8 cellular contexts compared by ENCODE assay signal in genomic region chr15:67967871-67968423, GRCh38.
DNase-seq lines count a peak whose midpoint lies in the region; ATAC-seq and TF ChIP-seq lines count a peak whose summit lies in the region.

No MANE protein-coding gene starts in this region.

- H3K9me3 ChIP-seq in neuronal stem cell (replicated peaks in 1 of 2; ENCODE audit: control insufficient read depth in 2 of 2, insufficient read depth in 1 of 2, low read depth in 1 of 2, low read length in 2 of 2), result no peaks in the 10 kb centered on the region

- peak overlapping the region; percentile 92 for H3K18ac ChIP-seq in neuronal stem cell (ENCODE audit: low read length)

- no peaks in the 10 kb centered on the region for H3K36me3 ChIP-seq in neuronal stem cell (replicated peaks in 1 of 2; ENCODE audit: control insufficient read depth in 2 of 2, insufficient read depth in 2 of 2, low read length in 2 of 2)

- no CpG with 5 or more reads among the region's 30 CpGs for WGBS in neuronal stem cell (ENCODE audit: extremely low coverage in 2 of 2, insufficient read length in 2 of 2, insufficient replicate concordance in 1 of 2), 2 donors

- peak overlapping the region; percentile 94 for H2AFZ ChIP-seq in neuronal stem cell (ENCODE audit: low read length)

- H3K14ac ChIP-seq in neuronal stem cell (ENCODE audit: low read length), result no peak overlapping the region

- peak; percentile 37 for DNase-seq in activated naive CD4-positive, alpha-beta T cell treated with anti-CD3 and anti-CD28 coated beads, Interleukin-2, amount 10 ng/mL, durations not matched to agents 7 days and 5 days
- no peak for DNase-seq in activated naive CD4-positive, alpha-beta T cell treated with anti-CD3 and anti-CD28 coated beads for 36 hours
- DNase-seq in NCI-H1105 (lab: John Stamatoyannopoulos, UW) (peak; percentile 87), WTC11 (ENCODE audit: low spot score) (peak; percentile 83), glomerular visceral epithelial cell (ENCODE audit: extremely low spot score) (peak; percentile 64), neuronal stem cell (ENCODE audit: low spot score) (peak; percentile 72), pons (ENCODE audit: low spot score) (no peak)

- no peak overlapping the region for H3K23ac ChIP-seq in neuronal stem cell (ENCODE audit: low read depth, low read length, poor library complexity)

- no peaks in the 10 kb centered on the region for H3K9me3 Mint-ChIP-seq in activated naive CD4-positive, alpha-beta T cell treated with anti-CD3 and anti-CD28 coated beads, Interleukin-2, amount 10 ng/mL, durations not matched to agents 7 days and 5 days
- no peaks in the 10 kb centered on the region for H3K9me3 Mint-ChIP-seq in activated naive CD4-positive, alpha-beta T cell treated with anti-CD3 and anti-CD28 coated beads for 36 hours
- H3K9me3 Mint-ChIP-seq in WTC11, result no peaks in the 10 kb centered on the region

- peaks cover 13% of the 10 kb centered on the region in 2 donors for H3K4me1 ChIP-seq in neuronal stem cell (ENCODE audit: control insufficient read depth in 2 of 2, insufficient read depth in 1 of 2, low read depth in 1 of 2, low read length in 2 of 2)

- peak overlapping the region; percentile 24 for H3K4ac ChIP-seq in neuronal stem cell (ENCODE audit: low read length)

- no peak overlapping the region for H4K91ac ChIP-seq in neuronal stem cell (ENCODE audit: low read depth, low read length, poor library complexity)

- no peak overlapping the region for H2AK5ac ChIP-seq in neuronal stem cell (ENCODE audit: low read depth, low read length)

- POLR2A ChIA-PET in WTC11 (lab: Charles Lee), result interaction anchor here (1.0 to 1.4 kb wide), 2 partner anchors 22 to 86 kb away, joined by 3 to 5 read pairs; partner anchors contain the start of gene PIAS1

- no peaks in the 10 kb centered on the region for H3K27me3 ChIP-seq in neuronal stem cell (ENCODE audit: control insufficient read depth in 3 of 3, insufficient read depth in 3 of 3, low read depth in 1 of 3, low read length in 3 of 3)

- H2BK120ac ChIP-seq in neuronal stem cell (ENCODE audit: low read depth, low read length), result peak overlapping the region; percentile 72

- H3K4me3 Mint-ChIP-seq in activated naive CD4-positive, alpha-beta T cell treated with anti-CD3 and anti-CD28 coated beads, Interleukin-2, amount 10 ng/mL, durations not matched to agents 7 days and 5 days, result no peak overlapping the region
- H3K4me3 Mint-ChIP-seq in activated naive CD4-positive, alpha-beta T cell treated with anti-CD3 and anti-CD28 coated beads for 36 hours, result no peak overlapping the region
- peak overlapping the region; percentile 74 for H3K4me3 Mint-ChIP-seq in WTC11

- no peak overlapping the region for H2BK15ac ChIP-seq in neuronal stem cell (ENCODE audit: low read length)

- peak overlapping the region; percentile 95 for H4K8ac ChIP-seq in neuronal stem cell (ENCODE audit: low read depth, low read length)

- H3K27ac Mint-ChIP-seq in activated naive CD4-positive, alpha-beta T cell treated with anti-CD3 and anti-CD28 coated beads, Interleukin-2, amount 10 ng/mL, durations not matched to agents 7 days and 5 days, result no peak overlapping the region
- no peak overlapping the region for H3K27ac Mint-ChIP-seq in activated naive CD4-positive, alpha-beta T cell treated with anti-CD3 and anti-CD28 coated beads for 36 hours
- H3K27ac Mint-ChIP-seq in WTC11, result no peak overlapping the region

- peak overlapping the region; percentile 35 to 57 for H3K4me3 ChIP-seq in neuronal stem cell (ENCODE audit: low read length in 2 of 2)

- intact Hi-C loops in activated naive CD4-positive, alpha-beta T cell treated with anti-CD3 and anti-CD28 coated beads for 36 hours (cut with micrococcal nuclease), result no loop called here

- H3K27me3 Mint-ChIP-seq in activated naive CD4-positive, alpha-beta T cell treated with anti-CD3 and anti-CD28 coated beads, Interleukin-2, amount 10 ng/mL, durations not matched to agents 7 days and 5 days, result peaks cover 30% of the 10 kb centered on the region
- H3K27me3 Mint-ChIP-seq in activated naive CD4-positive, alpha-beta T cell treated with anti-CD3 and anti-CD28 coated beads for 36 hours (ENCODE audit: low read depth), result peaks cover 30% of the 10 kb centered on the region
- H3K27me3 Mint-ChIP-seq in WTC11 (ENCODE audit: low read depth), result no peaks in the 10 kb centered on the region

- no peak for TF ChIP-seq CTCF in WTC11 (IDR thresholded peaks at IDR 0.05)

- H2BK5ac ChIP-seq in neuronal stem cell (ENCODE audit: low read length), result no peak overlapping the region

- H3K36me3 Mint-ChIP-seq in activated naive CD4-positive, alpha-beta T cell treated with anti-CD3 and anti-CD28 coated beads, Interleukin-2, amount 10 ng/mL, durations not matched to agents 7 days and 5 days, result no peaks in the 10 kb centered on the region
- no peaks in the 10 kb centered on the region for H3K36me3 Mint-ChIP-seq in activated naive CD4-positive, alpha-beta T cell treated with anti-CD3 and anti-CD28 coated beads for 36 hours (ENCODE audit: low read depth)
- H3K36me3 Mint-ChIP-seq in WTC11, result no peaks in the 10 kb centered on the region

- H3K4me1 Mint-ChIP-seq in activated naive CD4-positive, alpha-beta T cell treated with anti-CD3 and anti-CD28 coated beads, Interleukin-2, amount 10 ng/mL, durations not matched to agents 7 days and 5 days, result peaks cover 8% of the 10 kb centered on the region
- peaks cover 12% of the 10 kb centered on the region for H3K4me1 Mint-ChIP-seq in activated naive CD4-positive, alpha-beta T cell treated with anti-CD3 and anti-CD28 coated beads for 36 hours (ENCODE audit: low read depth)
- peaks cover 22% of the 10 kb centered on the region for H3K4me1 Mint-ChIP-seq in WTC11

- CTCF ChIA-PET in activated naive CD4-positive, alpha-beta T cell treated with anti-CD3 and anti-CD28 coated beads, Interleukin-2, amount 10 ng/mL, durations not matched to agents 7 days and 5 days (lab: Charles Lee), result interaction anchor here (0.7 kb wide), 1 partner anchor 283 kb away, joined by 3 read pairs; no protein-coding TSS in a partner anchor
- CTCF ChIA-PET in activated naive CD4-positive, alpha-beta T cell treated with anti-CD3 and anti-CD28 coated beads for 36 hours (lab: Charles Lee), result no interaction called here
- CTCF ChIA-PET in WTC11 (lab: Charles Lee), result interaction anchor here (0.5 to 2.2 kb wide), 7 partner anchors 30 to 511 kb away, joined by 3 to 14 read pairs (median 4); no protein-coding TSS in a partner anchor

- no peaks in the 10 kb centered on the region for H3K79me1 ChIP-seq in neuronal stem cell (ENCODE audit: low read depth, low read length)

- peak overlapping the region; percentile 79 for H2BK12ac ChIP-seq in neuronal stem cell (ENCODE audit: low read length)

- H3K27ac ChIP-seq in neuronal stem cell (replicated peaks; ENCODE audit: low read length), result peak overlapping the region; percentile 56

- peak overlapping the region; percentile 70 for H3K9ac ChIP-seq in neuronal stem cell (ENCODE audit: low read depth, low read length, poor library complexity)

- ATAC-seq in WTC11 (peak; percentile 96), GM18867 (IDR thresholded peaks at IDR 0.05; ENCODE audit: unreplicated experiment) (no peak)

- H3K4me2 ChIP-seq in neuronal stem cell (ENCODE audit: insufficient read depth, low read length, poor library complexity, severe bottlenecking), result peak overlapping the region; percentile 88

TF ChIP-seq in WTC11, 78 proteins besides CTCF, POLR2A, EP300 and RAD21:
- no peak for TF ChIP-seq MXD4 (CRISPR knock-in tag; IDR thresholded peaks at IDR 0.05; ENCODE audit: borderline replicate concordance)
- no peak for TF ChIP-seq ZNF317 (CRISPR knock-in tag; IDR thresholded peaks at IDR 0.05; ENCODE audit: borderline replicate concordance, low read depth)
- TF ChIP-seq FOXP1 (CRISPR knock-in tag; IDR thresholded peaks at IDR 0.05; ENCODE audit: borderline replicate concordance), result peak; percentile 50; the same call in 1 of the 2 replicates
- TF ChIP-seq ZNF232 (CRISPR knock-in tag; IDR thresholded peaks at IDR 0.05), result no peak
- no peak for TF ChIP-seq ZNF281 (CRISPR knock-in tag; IDR thresholded peaks at IDR 0.05)
- no peak for TF ChIP-seq STAT6 (CRISPR knock-in tag; conservative IDR thresholded peaks at IDR 0.05; ENCODE audit: low read depth)

Comparison
In these comparisons a context has a peak if more than half of its experiments do, and no peak if none do; other contexts are left out.
1. DNase-seq: peak in activated naive CD4-positive, alpha-beta T cell treated with anti-CD3 and anti-CD28 coated beads, Interleukin-2, amount 10 ng/mL, durations not matched to agents 7 days and 5 days (single experiment), NCI-H1105 (single experiment), WTC11 (single experiment), glomerular visceral epithelial cell (single experiment) and neuronal stem cell (single experiment); none in activated naive CD4-positive, alpha-beta T cell treated with anti-CD3 and anti-CD28 coated beads for 36 hours (single experiment) and pons (single experiment).